8 cellular contexts compared by ENCODE assay signal in the genomic region with DNA sequence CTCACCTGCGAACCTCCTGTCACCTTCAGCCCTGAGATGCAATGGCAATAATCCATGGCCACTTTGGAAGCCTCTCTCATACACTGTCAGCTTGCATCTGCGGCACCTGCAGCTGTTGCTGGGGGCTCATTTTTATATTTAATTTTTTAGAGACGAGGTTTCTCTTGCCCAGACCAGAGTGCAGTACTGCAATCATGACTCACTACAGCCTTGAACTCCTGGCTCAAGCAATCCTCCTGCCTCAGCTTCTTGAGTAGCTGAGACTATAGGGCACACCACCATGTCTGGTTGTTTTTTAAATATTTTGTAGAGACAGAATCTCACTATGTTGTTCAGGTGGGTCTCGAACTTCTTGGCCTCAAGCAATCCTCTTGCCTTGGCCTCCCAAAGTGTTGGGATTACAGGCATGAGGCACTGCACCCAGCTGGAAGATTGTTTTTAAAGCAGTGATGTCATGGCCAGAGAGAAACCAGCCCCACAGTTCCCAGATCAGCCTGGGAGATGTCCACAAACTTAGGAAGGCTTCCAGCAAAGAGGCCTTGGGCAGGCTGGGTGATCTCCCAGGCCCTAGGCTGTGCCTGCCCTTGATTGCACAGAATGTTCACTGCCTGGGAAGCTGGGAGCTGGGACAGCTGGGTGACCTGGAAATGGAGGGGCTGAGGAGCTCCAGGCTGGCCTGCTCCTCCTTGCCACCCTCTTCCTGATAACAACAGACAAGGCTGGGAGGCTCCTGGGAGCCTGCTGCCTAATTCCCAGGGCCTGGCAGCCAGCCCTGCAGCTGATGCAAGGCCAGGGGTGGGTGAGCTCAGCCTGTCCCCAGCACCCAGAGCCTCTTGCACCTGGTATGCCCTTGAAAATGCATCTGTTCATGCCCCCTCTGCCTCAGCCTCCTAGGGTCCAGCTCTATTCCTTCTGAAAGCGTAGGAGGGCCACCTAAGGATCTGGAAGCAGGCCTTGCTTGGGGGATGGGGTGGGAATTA. TPM values are rescaled to one million over a fixed set of nuclear protein-coding genes. Genes with fewer than 3 reads are reported as not detected.
A peak's percentile ranks its signal among the peaks of the same experiment; 100 is the strongest.
DNase-seq lines count a peak whose midpoint lies in the region; ATAC-seq and TF ChIP-seq lines count a peak whose summit lies in the region.

No MANE protein-coding gene starts in this region.

- H3K23ac ChIP-seq in trophoblast cell (ENCODE audit: low read length): no peak overlapping the region

- no peaks in the 10 kb centered on the region for H3K4me1 Mint-ChIP-seq in immature natural killer cell

- H3K9me3 ChIP-seq in trophoblast cell (ENCODE audit: insufficient read depth, low read depth, low read length): no peaks in the 10 kb centered on the region

- peaks cover 0 to 3% of the 10 kb centered on the region in 2 experiments for H3K4me1 ChIP-seq in trophoblast cell (ENCODE audit: control insufficient read depth in 1 of 2, insufficient read depth in 2 of 2, low read length in 2 of 2)

- H3K79me2 ChIP-seq in trophoblast cell (ENCODE audit: control insufficient read depth, insufficient read depth, low read length, poor library complexity): peaks cover 2% of the 10 kb centered on the region

- H2BK12ac ChIP-seq in trophoblast cell (ENCODE audit: low read length): no peak overlapping the region

- peak; percentile 66 for DNase-seq in NCI-H82 (lab: John Stamatoyannopoulos, UW)
- peak; percentile 81 for DNase-seq in fibroblast of gingiva (ENCODE audit: low read depth)
- DNase-seq in trophoblast cell: no peak
- DNase-seq in NAMALWA (ENCODE audit: low spot score): no peak
- no peak for DNase-seq in stimulated activated naive CD4-positive, alpha-beta T cell treated with Interleukin-2 at 50 U/mL for 16 hours (lab: John Stamatoyannopoulos, UW)
- DNase-seq in immature natural killer cell: no peak

- no CpG with 5 or more reads among the region's 5 CpGs for WGBS in trophoblast cell (ENCODE audit: extremely low coverage, insufficient coverage, insufficient read length)

- ATAC-seq in HG02798 (IDR thresholded peaks at IDR 0.05; ENCODE audit: poor library complexity, unreplicated experiment): no peak

- H3K4me3 ChIP-seq in trophoblast cell (ENCODE audit: low read depth, low read length): no peak overlapping the region

- H3K14ac ChIP-seq in trophoblast cell (ENCODE audit: low read length): no peak overlapping the region

- H2AK5ac ChIP-seq in trophoblast cell (ENCODE audit: low read length): no peak overlapping the region

- H2BK5ac ChIP-seq in trophoblast cell (ENCODE audit: low read depth, low read length, poor library complexity): no peak overlapping the region

- no peaks in the 10 kb centered on the region for H3K27me3 ChIP-seq in trophoblast cell (ENCODE audit: insufficient read depth, low read length)

- H3K27ac Mint-ChIP-seq in immature natural killer cell: no peak overlapping the region

- TF ChIP-seq CTCF in C4-2B (conservative IDR thresholded peaks at IDR 0.05): no peak

- no peaks in the 10 kb centered on the region for H3K36me3 ChIP-seq in trophoblast cell (ENCODE audit: control insufficient read depth in 1 of 2, insufficient read depth in 2 of 2, low read length in 2 of 2)

- no peak overlapping the region for H3K9ac ChIP-seq in trophoblast cell (ENCODE audit: low read length)

- peak overlapping the region; percentile 17 for H4K8ac ChIP-seq in trophoblast cell (ENCODE audit: low read depth, low read length)

- no peak overlapping the region for H3K18ac ChIP-seq in trophoblast cell (ENCODE audit: low read length)

- H2AFZ ChIP-seq in trophoblast cell (ENCODE audit: insufficient read depth, low read length, poor library complexity): no peak overlapping the region

- H3K4me3 Mint-ChIP-seq in immature natural killer cell: no peak overlapping the region

- H3K4me2 ChIP-seq in trophoblast cell (ENCODE audit: low read length): no peak overlapping the region

- no peaks in the 10 kb centered on the region for H3K79me1 ChIP-seq in trophoblast cell (ENCODE audit: low read length)

- H4K91ac ChIP-seq in trophoblast cell (ENCODE audit: low read depth, low read length): no peak overlapping the region

- H2BK120ac ChIP-seq in trophoblast cell (ENCODE audit: insufficient read depth, low read length, poor library complexity): no peak overlapping the region

- no peaks in the 10 kb centered on the region for H3K9me3 Mint-ChIP-seq in immature natural killer cell

- H4K12ac ChIP-seq in trophoblast cell (ENCODE audit: low read depth, low read length): no peak overlapping the region

- H3K27ac ChIP-seq in C4-2B (peak overlapping the region; percentile 20), trophoblast cell (ENCODE audit: low read depth, low read length) (no peak overlapping the region)

- H3K36me3 Mint-ChIP-seq in immature natural killer cell: no peaks in the 10 kb centered on the region

- H3K27me3 Mint-ChIP-seq in immature natural killer cell (ENCODE audit: low read depth in 3 of 3): peaks cover 0 to 3% (median 2%) of the 10 kb centered on the region in 3 donors

- no peak overlapping the region for H3K4ac ChIP-seq in trophoblast cell (ENCODE audit: low read depth, low read length)

RNA-seq across cellular contexts. Expression of a gene that starts 27.1 kb away (rescaled TPM):
- polyA plus RNA-seq in trophoblast cell (2013): 0.14 and 0.17 TPM in 2 replicates
- not detected for polyA plus RNA-seq in immature natural killer cell

RNA-seq across cellular contexts. Expression of a gene that starts 35.4 kb away (rescaled TPM):
- 242 and 243 TPM in 2 replicates for polyA plus RNA-seq in trophoblast cell (2013)
- 100 to 1,000 TPM in 2 of 3 donors, 10 to 100 TPM in 1; 97.5 to 233 (median 232) TPM for polyA plus RNA-seq in immature natural killer cell

Comparison
In these comparisons a context has a peak if more than half of its experiments do, and no peak if none do; other contexts are left out.
1. DNase-seq: peak in NCI-H82 (single experiment) and fibroblast of gingiva (single experiment); none in trophoblast cell (0 of 2), NAMALWA (single experiment), stimulated activated naive CD4-positive, alpha-beta T cell treated with Interleukin-2 at 50 U/mL for 16 hours (single experiment) and immature natural killer cell (0 of 3).